ENCODE assay signal across 17 cellular contexts in genomic region chr12:95241761-95242506, GRCh38. TPM values are rescaled to one million over a fixed set of nuclear protein-coding genes. Genes with fewer than 3 reads are reported as not detected.
DNase-seq lines count a peak whose midpoint lies in the region; ATAC-seq, FAIRE-seq and TF ChIP-seq lines count a peak whose summit lies in the region.
"Had no signal": no experiment of that assay in that cellular context is flagged by ENCODE, and none has a peak within 500 bp of the region (broad histone marks: within the 10 kb centered on the region; RNA-seq: fewer than 3 reads in every experiment).

No MANE protein-coding gene starts in this region.

- H4K20me1 ChIP-seq in astrocyte (ENCODE audit: insufficient read depth, low read length) = peaks cover 77% of the 10 kb centered on the region

- intact Hi-C loops in CD4-positive, alpha-beta T cell (cut with DNase I, micrococcal nuclease) = no loop called here

- no peaks in the 10 kb centered on the region for H3K27me3 Mint-ChIP-seq in astrocyte (ENCODE audit: low read depth, unreplicated experiment)
- no peaks in the 10 kb centered on the region for H3K27me3 Mint-ChIP-seq in nephron (ENCODE audit: low read depth)
- no peaks in the 10 kb centered on the region for H3K27me3 Mint-ChIP-seq in CD4-positive, alpha-beta T cell

- DNase-seq in SK-N-MC (ENCODE audit: low read depth, low spot score) = no peak
- DNase-seq in astrocyte (ENCODE audit: low read depth) = no peak
- no peak for DNase-seq in CD4-positive, alpha-beta T cell
- no peak for DNase-seq in AG08396 (ENCODE audit: low spot score)
- no peak for DNase-seq in NCI-H187 (lab: John Stamatoyannopoulos, UW)
- DNase-seq: ACHN; AML-193; Calu3; CD8-positive, alpha-beta T cell; DMS79 treated with DMSO at 0.1 percent for 48 hours; GF-D8 had no signal

- no peak for TF ChIP-seq CTCF in astrocyte (IDR thresholded peaks at IDR 0.05; ENCODE audit: insufficient read depth, low read depth, low read length)
- TF ChIP-seq CTCF in nephron (IDR thresholded peaks at IDR 0.05; ENCODE audit: unreplicated experiment in 3 of 3) = no peak
- no peak for TF ChIP-seq CTCF in CD4-positive, alpha-beta T cell (IDR thresholded peaks at IDR 0.05)

- H3K27ac ChIP-seq in SK-N-MC (0 out of 2 replicates have a peak overlapping the region, but pooled peaks have one; percentile 1), astrocyte (ENCODE audit: low read depth, low read length) (no peak overlapping the region)
- no peak overlapping the region for H3K27ac ChIP-seq in CD4-positive, alpha-beta T cell (ENCODE audit: low read depth, low read length)

- peaks cover 79% of the 10 kb centered on the region for H3K79me2 ChIP-seq in astrocyte (ENCODE audit: insufficient read depth, low read length)

- H3K4me1 Mint-ChIP-seq in astrocyte (ENCODE audit: low read depth, unreplicated experiment) = peaks cover 11% of the 10 kb centered on the region
- H3K4me1 Mint-ChIP-seq in nephron = peaks cover 24% of the 10 kb centered on the region
- peaks cover 44% of the 10 kb centered on the region for H3K4me1 Mint-ChIP-seq in CD4-positive, alpha-beta T cell (ENCODE audit: low read depth)

- H3K4me1 ChIP-seq in astrocyte (ENCODE audit: insufficient read depth, low read length) = peaks cover 3% of the 10 kb centered on the region

- H3K4me3 ChIP-seq in SK-N-MC (no peak overlapping the region), astrocyte (ENCODE audit: insufficient read depth, low read depth, low read length) (no peak overlapping the region)
- H3K4me3 ChIP-seq: GM23338 had no signal

- no peaks in the 10 kb centered on the region for H3K27me3 ChIP-seq in astrocyte (ENCODE audit: insufficient read depth, low read length)
- no peaks in the 10 kb centered on the region for H3K27me3 ChIP-seq in CD4-positive, alpha-beta T cell (ENCODE audit: control insufficient read depth, insufficient read depth, low read length)

- H3K9ac ChIP-seq in SK-N-MC (ENCODE audit: insufficient read length) (no peak overlapping the region), astrocyte (ENCODE audit: low read length) (no peak overlapping the region)

- H3K27ac Mint-ChIP-seq in astrocyte (ENCODE audit: unreplicated experiment) = peak overlapping the region; percentile 26
- H3K27ac Mint-ChIP-seq in nephron = peak overlapping the region in 2 of 3 experiments; percentile 45 to 57
- no peak overlapping the region for H3K27ac Mint-ChIP-seq in CD4-positive, alpha-beta T cell
- H3K27ac Mint-ChIP-seq: CD8-positive, alpha-beta T cell; GM23338 had no signal

- POLR2A ChIA-PET in CD4-positive, alpha-beta T cell (lab: Charles Lee) = no interaction called here

- no peak for FAIRE-seq in astrocyte (lab: Jason Lieb, UNC)
- FAIRE-seq: A204.1, H54 had no signal

- H3K4me3 Mint-ChIP-seq in astrocyte (ENCODE audit: unreplicated experiment) (no peak overlapping the region), nephron (no peak overlapping the region)
- H3K4me3 Mint-ChIP-seq in CD4-positive, alpha-beta T cell = no peak overlapping the region
- H3K4me3 Mint-ChIP-seq: CD14-positive monocyte; CD8-positive, alpha-beta T cell; GM23338 had no signal

- no peak overlapping the region for H2AFZ ChIP-seq in astrocyte (ENCODE audit: low read depth, low read length)
- H2AFZ ChIP-seq: GM23338 had no signal

- H3K4me2 ChIP-seq in astrocyte (ENCODE audit: low read length) = no peak overlapping the region
- H3K4me2 ChIP-seq: GM23338 had no signal

- H3K36me3 Mint-ChIP-seq in astrocyte (ENCODE audit: low read depth, unreplicated experiment) (peaks cover 11% of the 10 kb centered on the region), nephron (ENCODE audit: low read depth) (peaks cover 59% of the 10 kb centered on the region)
- peaks cover 51% of the 10 kb centered on the region for H3K36me3 Mint-ChIP-seq in CD4-positive, alpha-beta T cell (ENCODE audit: low read depth)

- CTCF ChIA-PET in CD4-positive, alpha-beta T cell (lab: Charles Lee) = interaction anchor here (0.7 kb wide), 1 partner anchor 20 kb away, joined by 6 read pairs; no protein-coding TSS in a partner anchor

- no peaks in the 10 kb centered on the region for H3K9me3 ChIP-seq in SK-N-MC (ENCODE audit: low read depth, low read length)
- H3K9me3 ChIP-seq in astrocyte (ENCODE audit: insufficient read depth, low read depth, low read length) = no peaks in the 10 kb centered on the region
- no peaks in the 10 kb centered on the region for H3K9me3 ChIP-seq in CD4-positive, alpha-beta T cell (ENCODE audit: control insufficient read depth, low read length)

- H3K9me3 Mint-ChIP-seq in astrocyte (ENCODE audit: unreplicated experiment) (no peaks in the 10 kb centered on the region), nephron (peaks cover 5% of the 10 kb centered on the region)
- no peaks in the 10 kb centered on the region for H3K9me3 Mint-ChIP-seq in CD4-positive, alpha-beta T cell
- H3K9me3 Mint-ChIP-seq: CD8-positive, alpha-beta T cell; GM23338 had no signal

- ATAC-seq in CD4-positive, alpha-beta T cell (ENCODE audit: poor library complexity) = no peak
- ATAC-seq: CD8-positive, alpha-beta T cell; GM23338; HCT116 had no signal

- H3K36me3 ChIP-seq in SK-N-MC (ENCODE audit: insufficient read depth, low read length) (peaks cover 36% of the 10 kb centered on the region), astrocyte (ENCODE audit: insufficient read depth, low read length) (no peaks in the 10 kb centered on the region)

RNA-seq across cellular contexts. Expression of gene VEZT, which starts 24.3 kb away (rescaled TPM):
- 106 and 107 TPM in 2 replicates for total RNA-seq in astrocyte
- total RNA-seq in CD4-positive, alpha-beta T cell = 10 to 100 TPM; 52.6 to 57.2 TPM

RNA-seq across cellular contexts. Expression of gene FGD6, which starts 24.7 kb away (rescaled TPM):
- total RNA-seq in astrocyte = 25.3 and 26.5 TPM in 2 replicates
- 1 to 10 TPM; 1.5 TPM for total RNA-seq in CD4-positive, alpha-beta T cell

Comparison
In these comparisons a context has a peak if more than half of its experiments do, and no peak if none do; other contexts are left out.
1. RNA of gene FGD6, which starts 24.7 kb away (total RNA-seq): 25.3 to 26.5 TPM in astrocyte; 1.5 TPM in CD4-positive, alpha-beta T cell; every median in the first group is over 10 times any median in the second.